7 cellular contexts compared by ENCODE assay signal in the genomic region with DNA sequence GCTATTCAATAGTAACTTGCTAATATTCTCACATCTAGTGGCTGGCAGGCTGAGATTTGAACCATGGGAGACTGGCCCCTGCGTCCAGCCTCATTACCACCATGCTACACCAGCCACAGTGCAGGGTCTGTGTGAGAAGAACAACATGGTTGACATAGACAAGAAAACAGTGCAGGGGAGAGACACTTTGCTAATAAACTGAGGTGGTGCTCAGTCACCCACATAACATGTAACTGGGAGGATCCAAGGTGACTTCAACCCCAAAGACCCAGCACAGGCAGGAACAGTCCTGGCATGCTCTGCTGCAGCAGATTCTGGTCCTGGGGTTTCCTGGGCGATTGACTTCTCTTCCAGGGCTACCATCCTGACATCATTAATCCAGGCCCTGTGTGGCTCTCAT.
"Had no signal": no experiment of that assay in that cellular context is flagged by ENCODE, and none has a peak within 500 bp of the region (broad histone marks: within the 10 kb centered on the region; RNA-seq: fewer than 3 reads in every experiment).

No MANE protein-coding gene starts in this region.

- H3K27ac Mint-ChIP-seq: IgD-negative memory B cell had no signal

- FAIRE-seq: HepG2, HTR-8/SVneo, K562 had no signal

- H3K4me3 ChIP-seq: K562 had no signal

- H3K4me3 Mint-ChIP-seq: IgD-negative memory B cell had no signal

- H3K4me1 Mint-ChIP-seq: IgD-negative memory B cell had no signal

- H3K36me3 Mint-ChIP-seq: IgD-negative memory B cell had no signal

- DNase-seq: IMR-90, KBM-7 had no signal

- H3K27ac ChIP-seq: HL-60 had no signal
